11 cellular contexts compared by ENCODE assay signal in genomic region chr16:48188449-48189102, GRCh38. TPM values are rescaled to one million over a fixed set of nuclear protein-coding genes. Genes with fewer than 3 reads are reported as not detected.
A peak's percentile ranks its signal among the peaks of the same experiment; 100 is the strongest.
DNase-seq lines count a peak whose midpoint lies in the region; ATAC-seq, FAIRE-seq and TF ChIP-seq lines count a peak whose summit lies in the region.
"Had no signal": no experiment of that assay in that cellular context is flagged by ENCODE, and none has a peak within 500 bp of the region (broad histone marks: within the 10 kb centered on the region; RNA-seq: fewer than 3 reads in every experiment).

No MANE protein-coding gene starts in this region.

- FAIRE-seq in frontal cortex (lab: Jason Lieb, UNC): no peak
- FAIRE-seq: A549 had no signal

- no peak for TF ChIP-seq POLR2A in NB4 (IDR thresholded peaks at IDR 0.05; ENCODE audit: extremely low read depth, insufficient read length)

- H3K36me3 Mint-ChIP-seq in activated T-cell treated with anti-CD3 and anti-CD28 coated beads, Interleukin-2, amount 50 U/mL, for 72 hours (ENCODE audit: insufficient read depth in 2 of 2): no peaks in the 10 kb centered on the region
- no peaks in the 10 kb centered on the region for H3K36me3 Mint-ChIP-seq in activated T-cell treated with anti-CD3 and anti-CD28 coated beads, Interleukin-2, amount 50 U/mL, for 24 hours (ENCODE audit: low read depth)
- H3K36me3 Mint-ChIP-seq in stimulated activated effector memory CD8-positive, alpha-beta T cell treated with anti-CD3 and anti-CD28 coated beads, Interleukin-12 subunit alpha, Interleukin-12 subunit beta, amount 100 ng/mL, for 72 hours: no peaks in the 10 kb centered on the region
- no peaks in the 10 kb centered on the region for H3K36me3 Mint-ChIP-seq in activated naive CD4-positive, alpha-beta T cell treated with anti-CD3 and anti-CD28 coated beads, Interleukin-2, amount 10 ng/mL, durations not matched to agents 7 days and 5 days

- no peak for DNase-seq in activated T-cell treated with anti-CD3 and anti-CD28 coated beads, Interleukin-2, amount 50 U/mL, for 72 hours
- no peak for DNase-seq in activated T-cell treated with anti-CD3 and anti-CD28 coated beads, Interleukin-2, amount 50 U/mL, for 24 hours
- peak; percentile 96 for DNase-seq in NB4 (ENCODE audit: low read depth)
- DNase-seq in stimulated activated effector memory CD8-positive, alpha-beta T cell treated with anti-CD3 and anti-CD28 coated beads, Interleukin-12 subunit alpha, Interleukin-12 subunit beta, amount 100 ng/mL, for 72 hours (ENCODE audit: low spot score in 2 of 2): no peak
- no peak for DNase-seq in frontal cortex (ENCODE audit: low spot score in 2 of 2)
- DNase-seq in retina: no peak
- DNase-seq in activated naive CD4-positive, alpha-beta T cell treated with anti-CD3 and anti-CD28 coated beads, Interleukin-2, amount 10 ng/mL, durations not matched to agents 7 days and 5 days: no peak
- DNase-seq: left cardiac atrium had no signal

- no peaks in the 10 kb centered on the region for H3K27me3 Mint-ChIP-seq in activated T-cell treated with anti-CD3 and anti-CD28 coated beads, Interleukin-2, amount 50 U/mL, for 72 hours (ENCODE audit: low read depth)
- no peaks in the 10 kb centered on the region for H3K27me3 Mint-ChIP-seq in activated T-cell treated with anti-CD3 and anti-CD28 coated beads, Interleukin-2, amount 50 U/mL, for 24 hours
- H3K27me3 Mint-ChIP-seq in activated naive CD4-positive, alpha-beta T cell treated with anti-CD3 and anti-CD28 coated beads, Interleukin-2, amount 10 ng/mL, durations not matched to agents 7 days and 5 days: peaks cover 11% of the 10 kb centered on the region

- H3K4me3 ChIP-seq in NB4 (ENCODE audit: low read depth, low read length): no peak overlapping the region
- H3K4me3 ChIP-seq: A549, GM23338 had no signal

- H3K4me3 Mint-ChIP-seq in activated T-cell treated with anti-CD3 and anti-CD28 coated beads, Interleukin-2, amount 50 U/mL, for 72 hours: no peak overlapping the region
- H3K4me3 Mint-ChIP-seq in activated T-cell treated with anti-CD3 and anti-CD28 coated beads, Interleukin-2, amount 50 U/mL, for 24 hours: no peak overlapping the region
- no peak overlapping the region for H3K4me3 Mint-ChIP-seq in stimulated activated effector memory CD8-positive, alpha-beta T cell treated with anti-CD3 and anti-CD28 coated beads, Interleukin-12 subunit alpha, Interleukin-12 subunit beta, amount 100 ng/mL, for 72 hours
- H3K4me3 Mint-ChIP-seq in activated naive CD4-positive, alpha-beta T cell treated with anti-CD3 and anti-CD28 coated beads, Interleukin-2, amount 10 ng/mL, durations not matched to agents 7 days and 5 days: no peak overlapping the region
- H3K4me3 Mint-ChIP-seq: GM23338 had no signal

- CTCF ChIA-PET in activated naive CD4-positive, alpha-beta T cell treated with anti-CD3 and anti-CD28 coated beads, Interleukin-2, amount 10 ng/mL, durations not matched to agents 7 days and 5 days (lab: Charles Lee): no interaction called here

- peaks cover 10% of the 10 kb centered on the region for H3K4me1 Mint-ChIP-seq in activated T-cell treated with anti-CD3 and anti-CD28 coated beads, Interleukin-2, amount 50 U/mL, for 72 hours (ENCODE audit: low read depth)
- peaks cover 8% of the 10 kb centered on the region for H3K4me1 Mint-ChIP-seq in activated T-cell treated with anti-CD3 and anti-CD28 coated beads, Interleukin-2, amount 50 U/mL, for 24 hours (ENCODE audit: low read depth)
- H3K4me1 Mint-ChIP-seq in stimulated activated effector memory CD8-positive, alpha-beta T cell treated with anti-CD3 and anti-CD28 coated beads, Interleukin-12 subunit alpha, Interleukin-12 subunit beta, amount 100 ng/mL, for 72 hours: peaks cover 9% of the 10 kb centered on the region
- peaks cover 10% of the 10 kb centered on the region for H3K4me1 Mint-ChIP-seq in activated naive CD4-positive, alpha-beta T cell treated with anti-CD3 and anti-CD28 coated beads, Interleukin-2, amount 10 ng/mL, durations not matched to agents 7 days and 5 days

- no peak for TF ChIP-seq CTCF in NB4 (IDR thresholded peaks at IDR 0.05; ENCODE audit: low read depth, low read length)

- no peaks in the 10 kb centered on the region for H3K9me3 Mint-ChIP-seq in activated T-cell treated with anti-CD3 and anti-CD28 coated beads, Interleukin-2, amount 50 U/mL, for 72 hours
- H3K9me3 Mint-ChIP-seq in activated T-cell treated with anti-CD3 and anti-CD28 coated beads, Interleukin-2, amount 50 U/mL, for 24 hours: no peaks in the 10 kb centered on the region
- H3K9me3 Mint-ChIP-seq in stimulated activated effector memory CD8-positive, alpha-beta T cell treated with anti-CD3 and anti-CD28 coated beads, Interleukin-12 subunit alpha, Interleukin-12 subunit beta, amount 100 ng/mL, for 72 hours: no peaks in the 10 kb centered on the region
- no peaks in the 10 kb centered on the region for H3K9me3 Mint-ChIP-seq in activated naive CD4-positive, alpha-beta T cell treated with anti-CD3 and anti-CD28 coated beads, Interleukin-2, amount 10 ng/mL, durations not matched to agents 7 days and 5 days

- peak overlapping the region; percentile 10 for H3K27ac Mint-ChIP-seq in activated T-cell treated with anti-CD3 and anti-CD28 coated beads, Interleukin-2, amount 50 U/mL, for 72 hours
- no peak overlapping the region for H3K27ac Mint-ChIP-seq in activated T-cell treated with anti-CD3 and anti-CD28 coated beads, Interleukin-2, amount 50 U/mL, for 24 hours
- peak overlapping the region; percentile 56 for H3K27ac Mint-ChIP-seq in stimulated activated effector memory CD8-positive, alpha-beta T cell treated with anti-CD3 and anti-CD28 coated beads, Interleukin-12 subunit alpha, Interleukin-12 subunit beta, amount 100 ng/mL, for 72 hours
- H3K27ac Mint-ChIP-seq in activated naive CD4-positive, alpha-beta T cell treated with anti-CD3 and anti-CD28 coated beads, Interleukin-2, amount 10 ng/mL, durations not matched to agents 7 days and 5 days: no peak overlapping the region
- H3K27ac Mint-ChIP-seq: GM23338 had no signal

- ATAC-seq in activated T-cell treated with anti-CD3 and anti-CD28 coated beads, Interleukin-2, amount 50 U/mL, for 72 hours (replicated peaks in 1 of 2): no peak
- ATAC-seq in HG02798 (IDR thresholded peaks at IDR 0.05; ENCODE audit: poor library complexity, unreplicated experiment): peak; percentile 85
- peak; percentile 43 for ATAC-seq in stimulated activated effector memory CD8-positive, alpha-beta T cell treated with anti-CD3 and anti-CD28 coated beads, Interleukin-12 subunit alpha, Interleukin-12 subunit beta, amount 100 ng/mL, for 72 hours
- ATAC-seq: A549, GM23338 had no signal

RNA-seq across cellular contexts. Expression of gene ABCC12, which starts 32.8 kb away (rescaled TPM):
- not detected for total RNA-seq in activated T-cell treated with anti-CD3 and anti-CD28 coated beads, Interleukin-2, amount 50 U/mL, for 72 hours
- total RNA-seq in frontal cortex: 0.41 TPM
- total RNA-seq: GM23338, left cardiac atrium had no signal

RNA-seq across cellular contexts. Expression of gene LONP2, which starts 55.5 kb away (rescaled TPM):
- 10 to 100 TPM; 50.8 to 55.3 TPM for total RNA-seq in activated T-cell treated with anti-CD3 and anti-CD28 coated beads, Interleukin-2, amount 50 U/mL, for 72 hours
- total RNA-seq in frontal cortex: 62.4 TPM

RNA-seq across cellular contexts. Expression of gene ABCC11, which starts 58.8 kb away (rescaled TPM):
- under 1 TPM; 0.07 to 0.17 TPM for total RNA-seq in activated T-cell treated with anti-CD3 and anti-CD28 coated beads, Interleukin-2, amount 50 U/mL, for 72 hours
- total RNA-seq in frontal cortex: 0.41 TPM
- total RNA-seq: GM23338, left cardiac atrium had no signal

Comparison
In these comparisons a context has a peak if more than half of its experiments do, and no peak if none do; other contexts are left out.
1. H3K27ac Mint-ChIP-seq: peak in activated T-cell treated with anti-CD3 and anti-CD28 coated beads, Interleukin-2, amount 50 U/mL, for 72 hours (single experiment) and stimulated activated effector memory CD8-positive, alpha-beta T cell treated with anti-CD3 and anti-CD28 coated beads, Interleukin-12 subunit alpha, Interleukin-12 subunit beta, amount 100 ng/mL, for 72 hours (single experiment); none in activated T-cell treated with anti-CD3 and anti-CD28 coated beads, Interleukin-2, amount 50 U/mL, for 24 hours (single experiment) and activated naive CD4-positive, alpha-beta T cell treated with anti-CD3 and anti-CD28 coated beads, Interleukin-2, amount 10 ng/mL, durations not matched to agents 7 days and 5 days (single experiment).
2. ATAC-seq: peak in HG02798 (single experiment) and stimulated activated effector memory CD8-positive, alpha-beta T cell treated with anti-CD3 and anti-CD28 coated beads, Interleukin-12 subunit alpha, Interleukin-12 subunit beta, amount 100 ng/mL, for 72 hours (single experiment); none in activated T-cell treated with anti-CD3 and anti-CD28 coated beads, Interleukin-2, amount 50 U/mL, for 72 hours (0 of 2).